ENCODE assay signal across 8 cellular contexts in genomic region chr16:61917865-61918826, GRCh38.
DNase-seq lines count a peak whose midpoint lies in the region; ATAC-seq and TF ChIP-seq lines count a peak whose summit lies in the region.
"Not testable (repeated sequence)": the region's sequence is repeated elsewhere in the genome, so short reads cannot be mapped to it uniquely, and the experiment has no call there.

No MANE protein-coding gene starts in this region.

- H3K4me1 Mint-ChIP-seq in GM23338: peaks cover 13% of the 10 kb centered on the region
- peaks cover 22% of the 10 kb centered on the region for H3K4me1 Mint-ChIP-seq in WTC11
- not testable (repeated sequence) for H3K4me1 Mint-ChIP-seq in osteocyte (ENCODE audit: unreplicated experiment)

- H3K4me1 ChIP-seq in GM23338 (ENCODE audit: insufficient read depth): peaks cover 20% of the 10 kb centered on the region
- not testable (repeated sequence) for H3K4me1 ChIP-seq in iPS-20b (ENCODE audit: insufficient read depth, low read length)

- not testable (repeated sequence) for H3K36me3 ChIP-seq in GM23338 (ENCODE audit: insufficient read depth); iPS-20b (ENCODE audit: insufficient read depth, low read depth, low read length)

- H3K9me2 ChIP-seq in GM23338 (ENCODE audit: insufficient read depth): not testable (repeated sequence)

- not testable (repeated sequence) for H3K36me3 Mint-ChIP-seq in GM23338 (ENCODE audit: low read depth); WTC11; osteocyte (ENCODE audit: unreplicated experiment)

- peak overlapping the region; percentile 69 for H3K4me2 ChIP-seq in GM23338

- not testable (repeated sequence) for H3K27me3 ChIP-seq in GM23338 (ENCODE audit: insufficient read depth); iPS-20b (ENCODE audit: insufficient read depth, low read length)

- H3K4me3 ChIP-seq in GM23338 (peak overlapping the region; percentile 59), LNCaP clone FGC (ENCODE audit: low read depth, low read length) (peak overlapping the region; percentile 33; the same call in 1 of the 2 replicates), fibroblast of villous mesenchyme (ENCODE audit: low read depth, low read length) (peak overlapping the region; percentile 38), iPS-20b (ENCODE audit: low read length) (peak overlapping the region; percentile 7; the same call in 1 of the 2 replicates)

- not testable (repeated sequence) for H3K9me3 ChIP-seq in iPS-20b (ENCODE audit: insufficient read depth, low read depth, low read length)

- H3K27ac ChIP-seq in C4-2B: peak overlapping the region; percentile 46; the same call in 1 of the 2 replicates
- H3K27ac ChIP-seq in GM23338 (ENCODE audit: low read depth): 0 out of 2 replicates have a peak overlapping the region, but pooled peaks have one; percentile 63
- H3K27ac ChIP-seq in iPS-20b (ENCODE audit: low read length): not testable (repeated sequence)

- H3K4me3 Mint-ChIP-seq in GM23338 (peak overlapping the region; percentile 49), WTC11 (peak overlapping the region; percentile 73), osteocyte (ENCODE audit: unreplicated experiment) (peak overlapping the region; percentile 76)

- not testable (repeated sequence) for H3F3A ChIP-seq in GM23338 (replicated peaks; ENCODE audit: low read depth)

- H3K9me3 Mint-ChIP-seq in GM23338; WTC11; osteocyte (ENCODE audit: unreplicated experiment): not testable (repeated sequence)

- H3K27me3 Mint-ChIP-seq in GM23338 (ENCODE audit: insufficient read depth, low read depth, poor library complexity); WTC11 (ENCODE audit: low read depth); osteocyte (ENCODE audit: unreplicated experiment): not testable (repeated sequence)

- POLR2A ChIA-PET in WTC11 (lab: Charles Lee): not testable (repeated sequence)

- H2AFZ ChIP-seq in GM23338: peak overlapping the region; percentile 74; the same call in 1 of the 2 replicates

- ATAC-seq in GM23338 (peak; percentile 57), WTC11 (peak; percentile 59)

- H3K9ac ChIP-seq in iPS-20b (ENCODE audit: low read depth, low read length): not testable (repeated sequence)

- not testable (repeated sequence) for H4K20me1 ChIP-seq in GM23338 (replicated peaks; ENCODE audit: insufficient read depth)

- DNase-seq in GM23338 (ENCODE audit: low spot score) (peak; percentile 17), NCI-H748 (lab: John Stamatoyannopoulos, UW; ENCODE audit: unreplicated experiment) (peak; percentile 67)
- DNase-seq in LNCaP clone FGC (ENCODE audit: low read depth); WTC11 (ENCODE audit: low spot score); fibroblast of villous mesenchyme (ENCODE audit: low read depth); osteocyte (ENCODE audit: extremely low spot score, unreplicated experiment): not testable (repeated sequence)

- H3K27ac Mint-ChIP-seq in GM23338: not testable (repeated sequence)
- H3K27ac Mint-ChIP-seq in WTC11: peak overlapping the region; percentile 56; the same call in 1 of the 2 replicates
- H3K27ac Mint-ChIP-seq in osteocyte (ENCODE audit: unreplicated experiment): peak overlapping the region; percentile 76

- CTCF ChIA-PET in WTC11 (lab: Charles Lee): not testable (repeated sequence)

- TF ChIP-seq CTCF in C4-2B (conservative IDR thresholded peaks at IDR 0.05); GM23338 (conservative IDR thresholded peaks at IDR 0.05; ENCODE audit: low read depth in 2 of 2); LNCaP clone FGC (IDR thresholded peaks at IDR 0.05; ENCODE audit: control insufficient read depth, extremely low read depth, insufficient read depth); WTC11 (IDR thresholded peaks at IDR 0.05); fibroblast of villous mesenchyme (IDR thresholded peaks at IDR 0.05; ENCODE audit: insufficient read depth, low read depth, low read length); osteocyte (IDR thresholded peaks at IDR 0.05): not testable (repeated sequence)

- not testable (repeated sequence) for H3K79me2 ChIP-seq in GM23338 (replicated peaks; ENCODE audit: insufficient read depth)

Comparison
In these comparisons a context has a peak if more than half of its experiments do, and no peak if none do; other contexts are left out.
1. H3K4me3 ChIP-seq: peak in every context shown above with its lines; median percentile 59 in GM23338; 38 in fibroblast of villous mesenchyme; 33 in LNCaP clone FGC; 7 in iPS-20b.